12 cellular contexts compared by ENCODE assay signal in the genomic region with DNA sequence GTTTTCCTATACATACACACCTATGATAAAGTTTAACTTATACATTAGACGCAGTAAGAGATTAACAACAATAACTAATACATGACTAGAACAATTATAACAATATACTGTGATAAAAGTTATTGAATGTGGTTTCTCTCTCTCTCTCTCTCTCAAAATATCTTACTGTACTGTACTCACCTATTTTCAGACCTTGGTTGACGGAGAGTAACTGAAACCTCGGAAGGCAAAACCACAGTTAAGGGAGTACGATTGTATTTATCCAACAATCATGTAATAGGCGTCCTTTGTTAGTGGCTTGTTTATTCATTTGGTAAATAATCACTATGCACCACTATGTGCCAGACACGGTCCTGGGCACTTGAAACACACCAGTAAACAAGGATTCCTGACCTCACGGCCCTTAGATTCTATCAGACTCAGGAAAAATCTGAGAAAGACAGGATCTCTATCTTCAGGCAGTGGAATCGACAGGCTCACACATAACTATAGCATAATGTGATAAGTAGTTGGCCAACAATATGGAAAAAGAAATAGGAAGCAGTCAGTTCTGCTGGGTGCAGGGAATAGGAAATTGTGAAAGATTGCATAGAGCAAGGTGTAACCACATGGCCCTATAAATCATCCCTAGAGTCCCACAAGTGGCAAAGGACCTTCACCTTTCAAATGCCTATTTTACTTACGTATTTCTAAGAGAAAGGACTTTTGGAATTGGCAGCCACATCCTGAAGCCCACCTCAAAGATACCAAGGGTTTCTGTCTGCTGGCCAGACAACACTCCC. TPM values are rescaled to one million over a fixed set of nuclear protein-coding genes. Genes with fewer than 3 reads are reported as not detected.
DNase-seq lines count a peak whose midpoint lies in the region; ATAC-seq and TF ChIP-seq lines count a peak whose summit lies in the region.
"Had no signal": no experiment of that assay in that cellular context is flagged by ENCODE, and none has a peak within 500 bp of the region (broad histone marks: within the 10 kb centered on the region; RNA-seq: fewer than 3 reads in every experiment).

No MANE protein-coding gene starts in this region.

- no TSS peak for BruUV-seq in OCI-LY7 (replicated peaks; lab: Mats Ljungman, UMichigan)

- peak overlapping the region; percentile 48; the same call in 1 of the 2 replicates for H2AFZ ChIP-seq in OCI-LY7 (ENCODE audit: low read length)
- H2AFZ ChIP-seq: neural progenitor cell, PC-9 had no signal

- no peak for TF ChIP-seq CTCF in heart left ventricle (IDR thresholded peaks at IDR 0.05)
- TF ChIP-seq CTCF in OCI-LY7 (conservative IDR thresholded peaks at IDR 0.05; ENCODE audit: low read length): no peak
- TF ChIP-seq CTCF in right lobe of liver (IDR thresholded peaks at IDR 0.05): no peak
- TF ChIP-seq CTCF in upper lobe of right lung (IDR thresholded peaks at IDR 0.05): no peak

- DNase-seq in heart left ventricle: no peak
- no peak for DNase-seq in cardiac septum (ENCODE audit: low spot score)
- DNase-seq in OCI-LY7 (ENCODE audit: low spot score): no peak
- DNase-seq in right lobe of liver: no peak
- no peak for DNase-seq in upper lobe of right lung
- DNase-seq in NCI-H510A (lab: John Stamatoyannopoulos, UW): no peak
- no peak for DNase-seq in mesenteric fat pad (ENCODE audit: low spot score)
- DNase-seq: NCI-H1694 treated with DMSO at 0.1 percent for 48 hours; PC-9; stimulated activated naive CD4-positive, alpha-beta T cell treated with Interleukin-2 at 50 U/mL for 16 hours had no signal

- H3K27me3 ChIP-seq in heart left ventricle: no peaks in the 10 kb centered on the region
- no peaks in the 10 kb centered on the region for H3K27me3 ChIP-seq in right lobe of liver
- no peaks in the 10 kb centered on the region for H3K27me3 ChIP-seq in upper lobe of right lung
- H3K27me3 ChIP-seq: neural progenitor cell had no signal

- no peak for TF ChIP-seq POLR2A in heart left ventricle (IDR thresholded peaks at IDR 0.05)
- TF ChIP-seq POLR2A in right lobe of liver (IDR thresholded peaks at IDR 0.05): no peak

- no peaks in the 10 kb centered on the region for H4K20me1 ChIP-seq in OCI-LY7 (ENCODE audit: insufficient read depth, low read length)

- H3K27ac ChIP-seq in heart left ventricle (peak overlapping the region in 11 of 12 donors; percentile 34 to 74 (median 67)), OCI-LY7 (ENCODE audit: low read depth, low read length, poor library complexity, severe bottlenecking) (no peak overlapping the region), right lobe of liver (peak overlapping the region; percentile 11 to 43 (median 24)), upper lobe of right lung (peak overlapping the region; percentile 44)
- H3K27ac ChIP-seq: neural progenitor cell, PC-9 had no signal

- H3K79me2 ChIP-seq in OCI-LY7 (ENCODE audit: insufficient read depth, low read depth, low read length): no peaks in the 10 kb centered on the region

- H3K4me3 ChIP-seq in heart left ventricle (no peak overlapping the region), OCI-LY7 (ENCODE audit: low read depth, low read length, poor library complexity, severe bottlenecking) (no peak overlapping the region), right lobe of liver (no peak overlapping the region), upper lobe of right lung (no peak overlapping the region)
- H3K4me3 ChIP-seq: neural progenitor cell, PC-9 had no signal

- WGBS in heart left ventricle, 4 donors: 56 to 71% (median 60%) methylated on average over 9 of the region's 9 CpGs
- 42% methylated on average over 9 of the region's 9 CpGs for WGBS in right lobe of liver (ENCODE audit: insufficient coverage, low coverage, low lambda C conversion rate, missing lambda C conversion rate)

- POLR2A ChIA-PET in OCI-LY7 (lab: Charles Lee): interaction anchor here (1.7 kb wide), 1 partner anchor 35 kb away, joined by 6 read pairs; no protein-coding TSS in a partner anchor

- CTCF ChIA-PET in OCI-LY7 (lab: Charles Lee; ENCODE audit: unreplicated experiment): no interaction called here

- peak overlapping the region; percentile 4; the same call in 1 of the 2 replicates for H3K4me2 ChIP-seq in OCI-LY7 (ENCODE audit: low read length)
- H3K4me2 ChIP-seq: neural progenitor cell, PC-9 had no signal

- ATAC-seq in heart left ventricle: peak in 1 of 4 donors; percentile 8
- ATAC-seq in right lobe of liver: peak in 3 of 4 donors; percentile 18 to 43 (median 19)
- peak; percentile 31 for ATAC-seq in upper lobe of right lung
- ATAC-seq in HG02938 (IDR thresholded peaks at IDR 0.05; ENCODE audit: unreplicated experiment): no peak

- no peaks in the 10 kb centered on the region for H3K36me3 ChIP-seq in heart left ventricle
- H3K36me3 ChIP-seq in OCI-LY7 (ENCODE audit: insufficient read depth, low read length): no peaks in the 10 kb centered on the region
- no peaks in the 10 kb centered on the region for H3K36me3 ChIP-seq in right lobe of liver
- H3K36me3 ChIP-seq in upper lobe of right lung: no peaks in the 10 kb centered on the region
- H3K36me3 ChIP-seq: neural progenitor cell had no signal

- peaks cover 0 to 10% (median 0%) of the 10 kb centered on the region in 12 donors for H3K9me3 ChIP-seq in heart left ventricle
- no peaks in the 10 kb centered on the region for H3K9me3 ChIP-seq in OCI-LY7 (ENCODE audit: low read length)
- no peaks in the 10 kb centered on the region for H3K9me3 ChIP-seq in right lobe of liver
- no peaks in the 10 kb centered on the region for H3K9me3 ChIP-seq in upper lobe of right lung

- H3K4me1 ChIP-seq in heart left ventricle (peaks cover 0 to 62% (median 35%) of the 10 kb centered on the region in 12 donors), OCI-LY7 (ENCODE audit: insufficient read depth, low read length, poor library complexity, severe bottlenecking) (peaks cover 32% of the 10 kb centered on the region), right lobe of liver (no peaks in the 10 kb centered on the region), upper lobe of right lung (peaks cover 34% of the 10 kb centered on the region)

- H3K9me2 ChIP-seq in OCI-LY7 (ENCODE audit: insufficient read depth, low read length): no peaks in the 10 kb centered on the region

- intact Hi-C loops in heart left ventricle (cut with DNase I) (no loop called here), cardiac septum (cut with DNase I) (no loop called here), OCI-LY7 (cut with micrococcal nuclease; ENCODE audit: unreplicated experiment) (no loop called here), right lobe of liver (cut with DNase I) (no loop called here), upper lobe of right lung (cut with DNase I) (no loop called here)

RNA-seq across cellular contexts. Expression of a gene that starts 12.0 kb away (rescaled TPM):
- total RNA-seq in heart left ventricle: 100 to 1,000 TPM in 1 of 9 donors, 10 to 100 TPM in 8; 39.3 to 101 (median 45.9) TPM
- 10 to 100 TPM; 18.4 to 37.0 TPM for polyA plus RNA-seq in heart left ventricle
- total RNA-seq in cardiac septum: 54.2 TPM
- 203 and 210 TPM in 2 replicates for total RNA-seq in OCI-LY7 (2014; rRNA removed; shearing (Covaris generic))
- 466 and 503 TPM in 2 replicates for total RNA-seq in OCI-LY7 (2022)
- total RNA-seq in right lobe of liver: 10 to 100 TPM; 14.2 to 37.2 (median 23.3) TPM
- total RNA-seq in upper lobe of right lung: 121 TPM
- total RNA-seq in mesenteric fat pad: 154 TPM
